Comparison of ENCODE assay signal across 8 cellular contexts in the genomic region with DNA sequence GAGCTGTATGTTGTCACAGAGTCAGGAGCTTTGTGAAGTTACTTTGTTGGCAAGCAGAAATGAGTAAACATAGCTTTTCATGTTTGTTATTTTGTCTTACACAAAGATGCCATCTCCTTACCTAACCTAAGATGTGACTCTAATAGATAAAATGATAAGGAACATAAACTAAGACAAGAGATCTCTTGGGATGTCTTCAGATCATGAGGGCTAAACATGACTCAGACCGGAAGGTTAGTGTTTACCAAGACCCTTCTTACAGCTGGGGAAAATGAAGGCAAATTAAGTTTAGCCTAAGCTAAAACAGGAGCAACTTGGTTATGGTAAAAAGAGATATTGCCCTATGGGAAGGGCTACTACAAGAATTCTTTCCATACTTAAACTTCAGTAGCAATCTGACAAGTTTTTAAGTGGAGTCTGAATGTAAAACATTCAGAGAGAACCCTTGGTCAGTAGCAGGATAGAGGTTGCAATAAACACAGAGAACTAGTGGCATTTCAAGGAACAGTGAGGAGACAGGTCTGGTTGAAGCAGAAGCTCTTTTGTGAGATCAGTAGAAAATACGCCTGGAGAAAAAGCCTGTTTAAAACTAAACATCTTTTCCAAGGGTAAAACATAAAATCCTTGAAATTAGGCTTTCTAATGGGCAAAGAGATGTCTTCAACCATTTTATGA. TPM values are rescaled to one million over a fixed set of nuclear protein-coding genes. Genes with fewer than 3 reads are reported as not detected.
DNase-seq lines count a peak whose midpoint lies in the region; ATAC-seq, FAIRE-seq and TF ChIP-seq lines count a peak whose summit lies in the region.

No MANE protein-coding gene starts in this region.

- H3K27ac Mint-ChIP-seq in activated T-helper 2 cell treated with anti-CD3 and anti-CD28 coated beads, Interferon-gamma antibody, Interleukin-2, Interleukin-4, amounts not matched to agents 10 μg/mL and 5 μg/mL and 100 μg/mL, durations not matched to agents 14 hours and 24 hours and 36 hours, result peak overlapping the region; percentile 96
- H3K27ac Mint-ChIP-seq in osteocyte (ENCODE audit: unreplicated experiment), result peak overlapping the region; percentile 92

- no peaks in the 10 kb centered on the region for H3K36me3 ChIP-seq in tibial artery

- H3K36me3 Mint-ChIP-seq in activated T-helper 2 cell treated with anti-CD3 and anti-CD28 coated beads, Interferon-gamma antibody, Interleukin-2, Interleukin-4, amounts not matched to agents 10 μg/mL and 5 μg/mL and 100 μg/mL, durations not matched to agents 14 hours and 24 hours and 36 hours (ENCODE audit: low read depth), result peaks cover 7% of the 10 kb centered on the region
- no peaks in the 10 kb centered on the region for H3K36me3 Mint-ChIP-seq in osteocyte (ENCODE audit: unreplicated experiment)

- no peak for FAIRE-seq in RCC 7860 (lab: Jason Lieb, UNC)

- no peak overlapping the region for H3K27ac ChIP-seq in tibial artery

- no peaks in the 10 kb centered on the region for H3K27me3 Mint-ChIP-seq in activated T-helper 2 cell treated with anti-CD3 and anti-CD28 coated beads, Interferon-gamma antibody, Interleukin-2, Interleukin-4, amounts not matched to agents 10 μg/mL and 5 μg/mL and 100 μg/mL, durations not matched to agents 14 hours and 24 hours and 36 hours (ENCODE audit: low read depth)
- no peaks in the 10 kb centered on the region for H3K27me3 Mint-ChIP-seq in osteocyte (ENCODE audit: unreplicated experiment)

- no peak overlapping the region for H3K4me3 ChIP-seq in tibial artery

- H3K4me1 ChIP-seq in tibial artery, result no peaks in the 10 kb centered on the region

- H3K27me3 ChIP-seq in tibial artery, result no peaks in the 10 kb centered on the region

- H3K9me3 ChIP-seq in tibial artery, result no peaks in the 10 kb centered on the region

- intact Hi-C loops in activated T-helper 2 cell treated with anti-CD3 and anti-CD28 coated beads, Interferon-gamma antibody, Interleukin-2, Interleukin-4, amounts not matched to agents 10 μg/mL and 5 μg/mL and 100 μg/mL, durations not matched to agents 14 hours and 24 hours and 36 hours (cut with micrococcal nuclease), result loop anchor here (1.0 to 10.0 kb wide), 14 partner anchors 41 to 799 kb away; no protein-coding TSS in a partner anchor
- intact Hi-C loops in tibial artery (cut with DNase I; ENCODE audit: low total_unique reads), result no loop called here
- intact Hi-C loops in Right ventricle myocardium inferior (cut with DNase I), result no loop called here

- peaks cover 32% of the 10 kb centered on the region for H3K4me1 Mint-ChIP-seq in activated T-helper 2 cell treated with anti-CD3 and anti-CD28 coated beads, Interferon-gamma antibody, Interleukin-2, Interleukin-4, amounts not matched to agents 10 μg/mL and 5 μg/mL and 100 μg/mL, durations not matched to agents 14 hours and 24 hours and 36 hours (ENCODE audit: low read depth)
- peaks cover 24% of the 10 kb centered on the region for H3K4me1 Mint-ChIP-seq in osteocyte (ENCODE audit: unreplicated experiment)

- H3K4me3 Mint-ChIP-seq in activated T-helper 2 cell treated with anti-CD3 and anti-CD28 coated beads, Interferon-gamma antibody, Interleukin-2, Interleukin-4, amounts not matched to agents 10 μg/mL and 5 μg/mL and 100 μg/mL, durations not matched to agents 14 hours and 24 hours and 36 hours (ENCODE audit: low read depth), result peak overlapping the region; percentile 35
- no peak overlapping the region for H3K4me3 Mint-ChIP-seq in osteocyte (ENCODE audit: unreplicated experiment)

- no peaks in the 10 kb centered on the region for H3K9me3 Mint-ChIP-seq in activated T-helper 2 cell treated with anti-CD3 and anti-CD28 coated beads, Interferon-gamma antibody, Interleukin-2, Interleukin-4, amounts not matched to agents 10 μg/mL and 5 μg/mL and 100 μg/mL, durations not matched to agents 14 hours and 24 hours and 36 hours
- H3K9me3 Mint-ChIP-seq in osteocyte (ENCODE audit: unreplicated experiment), result no peaks in the 10 kb centered on the region

- peak; percentile 40 for ATAC-seq in GM18907 (IDR thresholded peaks at IDR 0.05; ENCODE audit: unreplicated experiment)
- peak; percentile 39 for ATAC-seq in HG03045 (IDR thresholded peaks at IDR 0.05; ENCODE audit: unreplicated experiment)
- ATAC-seq in left lobe of liver, result no peak
- no peak for ATAC-seq in Right ventricle myocardium inferior

- DNase-seq in activated T-helper 2 cell treated with anti-CD3 and anti-CD28 coated beads, Interferon-gamma antibody, Interleukin-2, Interleukin-4, amounts not matched to agents 10 μg/mL and 5 μg/mL and 100 μg/mL, durations not matched to agents 14 hours and 24 hours and 36 hours (ENCODE audit: low spot score), result no peak
- DNase-seq in osteocyte (ENCODE audit: extremely low spot score, unreplicated experiment) (no peak), left lobe of liver (ENCODE audit: low spot score) (no peak), tibial artery (no peak), Right ventricle myocardium inferior (ENCODE audit: missing footprints) (no peak), RCC 7860 (ENCODE audit: low spot score) (no peak)

- TF ChIP-seq CTCF in osteocyte (IDR thresholded peaks at IDR 0.05), result no peak
- TF ChIP-seq CTCF in tibial artery (IDR thresholded peaks at IDR 0.05), result no peak

RNA-seq across cellular contexts. Expression of a gene that starts 29.9 kb away (rescaled TPM):
- total RNA-seq in activated T-helper 2 cell treated with anti-CD3 and anti-CD28 coated beads, Interferon-gamma antibody, Interleukin-2, Interleukin-4, amounts not matched to agents 10 μg/mL and 5 μg/mL and 100 μg/mL, durations not matched to agents 14 hours and 24 hours and 36 hours, result 74.0 and 75.7 TPM in 2 replicates
- total RNA-seq in osteocyte (448 and 492 TPM in 2 replicates), left lobe of liver (23.1 TPM), Right ventricle myocardium inferior (28.1 TPM)

Comparison
In these comparisons a context has a peak if more than half of its experiments do, and no peak if none do; other contexts are left out.
1. ATAC-seq: peak in GM18907 (single experiment) and HG03045 (single experiment); none in left lobe of liver (single experiment) and Right ventricle myocardium inferior (single experiment).